11 cellular contexts compared by ENCODE assay signal in the genomic region with DNA sequence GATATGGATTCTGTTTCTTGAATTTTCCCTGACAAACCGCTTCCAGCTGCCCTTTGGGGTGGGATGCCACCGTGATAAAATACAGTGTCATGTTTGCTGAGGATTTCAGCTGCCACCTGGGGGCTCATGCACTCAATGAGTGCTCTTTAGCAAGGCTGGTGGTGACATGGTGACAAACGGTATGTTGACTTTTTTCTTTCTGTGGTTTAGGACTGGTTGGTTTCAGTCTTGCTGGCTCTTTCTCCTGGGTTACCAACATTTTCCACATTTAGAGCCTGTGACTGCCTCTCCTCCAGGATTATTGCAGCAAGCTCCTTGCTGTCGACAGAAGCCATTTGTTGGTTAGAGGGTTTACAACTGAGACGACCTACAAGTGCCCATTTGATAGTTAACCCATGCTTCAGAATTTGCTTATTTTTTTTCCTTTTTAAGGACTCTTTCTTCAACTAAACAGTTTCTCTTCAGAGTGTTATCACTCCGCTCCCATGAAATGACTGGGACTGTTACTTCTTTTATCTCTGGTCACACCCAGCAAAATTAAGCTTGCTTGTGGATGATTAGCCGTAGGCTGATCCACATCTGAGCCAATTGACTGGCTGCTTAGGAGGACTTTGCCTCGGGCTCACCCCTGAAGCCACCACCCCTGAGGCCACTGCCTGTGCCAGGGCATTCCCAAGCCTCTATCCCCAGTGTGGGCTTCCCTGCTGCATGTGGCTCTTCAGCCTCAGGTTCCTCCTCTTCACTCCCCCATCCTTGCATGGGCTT. TPM values are rescaled to one million over a fixed set of nuclear protein-coding genes. Genes with fewer than 3 reads are reported as not detected.
DNase-seq lines count a peak whose midpoint lies in the region; ATAC-seq, FAIRE-seq and TF ChIP-seq lines count a peak whose summit lies in the region.
"Had no signal": no experiment of that assay in that cellular context is flagged by ENCODE, and none has a peak within 500 bp of the region (broad histone marks: within the 10 kb centered on the region; RNA-seq: fewer than 3 reads in every experiment).

No MANE protein-coding gene starts in this region.

- DNase-seq in GM19239 (ENCODE audit: insufficient read length, low spot score) (peak; percentile 36), OCI-LY7 (ENCODE audit: low spot score) (peak; percentile 33), immature natural killer cell (peak in 2 of 3 donors; percentile 18 to 29), iPS-NIHi11 (ENCODE audit: low spot score) (no peak), head of caudate nucleus (no peak)
- no peak for DNase-seq in activated CD4-positive, alpha-beta T cell treated with anti-CD3 and anti-CD28 coated beads for 4 hours
- DNase-seq: midbrain had no signal

- no peaks in the 10 kb centered on the region for H3K36me3 Mint-ChIP-seq in immature natural killer cell

- no peaks in the 10 kb centered on the region for H3K9me2 ChIP-seq in OCI-LY7 (ENCODE audit: insufficient read depth, low read length)

- CTCF ChIA-PET in OCI-LY7 (lab: Charles Lee; ENCODE audit: unreplicated experiment): no interaction called here

- H3K27ac Mint-ChIP-seq in immature natural killer cell: peak overlapping the region in 1 of 6 donors; percentile 83
- H3K27ac Mint-ChIP-seq: dendritic cell treated with granulocyte-macrophage colony-stimulating factor and Interleukin-4, amounts not matched to agents 40 ng/mL and 50 ng/mL, for 4 days; T-helper 1 cell treated with Interleukin-12 subunit alpha and Interleukin-12 subunit beta and Interleukin-4 antibody, amounts not matched to agents 30 μg/mL and 1 μg/mL, for 36 hours had no signal

- H3K4me1 ChIP-seq in BLaER1 (peaks cover 6% of the 10 kb centered on the region), OCI-LY7 (ENCODE audit: insufficient read depth, low read length, poor library complexity, severe bottlenecking) (no peaks in the 10 kb centered on the region)

- H4K20me1 ChIP-seq in BLaER1 (no peaks in the 10 kb centered on the region), OCI-LY7 (ENCODE audit: insufficient read depth, low read length) (no peaks in the 10 kb centered on the region)

- H3K79me2 ChIP-seq in OCI-LY7 (ENCODE audit: insufficient read depth, low read depth, low read length): no peaks in the 10 kb centered on the region

- H3K36me3 ChIP-seq in BLaER1: no peaks in the 10 kb centered on the region
- no peaks in the 10 kb centered on the region for H3K36me3 ChIP-seq in OCI-LY7 (ENCODE audit: insufficient read depth, low read length)

- intact Hi-C loops in OCI-LY7 (cut with micrococcal nuclease; ENCODE audit: unreplicated experiment): no loop called here
- intact Hi-C loops in head of caudate nucleus (cut with DNase I): no loop called here

- H2AFZ ChIP-seq in OCI-LY7 (ENCODE audit: low read length): no peak overlapping the region

- no peaks in the 10 kb centered on the region for H3K9me3 Mint-ChIP-seq in immature natural killer cell
- H3K9me3 Mint-ChIP-seq: dendritic cell treated with granulocyte-macrophage colony-stimulating factor and Interleukin-4, amounts not matched to agents 40 ng/mL and 50 ng/mL, for 4 days; T-helper 1 cell treated with Interleukin-12 subunit alpha and Interleukin-12 subunit beta and Interleukin-4 antibody, amounts not matched to agents 30 μg/mL and 1 μg/mL, for 36 hours had no signal

- H3K4me3 Mint-ChIP-seq in immature natural killer cell: peak overlapping the region in 1 of 5 donors; percentile 44
- H3K4me3 Mint-ChIP-seq: dendritic cell treated with granulocyte-macrophage colony-stimulating factor and Interleukin-4, amounts not matched to agents 40 ng/mL and 50 ng/mL, for 4 days; T-helper 1 cell treated with Interleukin-12 subunit alpha and Interleukin-12 subunit beta and Interleukin-4 antibody, amounts not matched to agents 30 μg/mL and 1 μg/mL, for 36 hours had no signal

- no peak for ATAC-seq in GM21390 (IDR thresholded peaks at IDR 0.05; ENCODE audit: unreplicated experiment)

- peak overlapping the region; percentile 42 for H3K4me2 ChIP-seq in BLaER1
- no peak overlapping the region; the same call in 1 of the 2 replicates for H3K4me2 ChIP-seq in OCI-LY7 (ENCODE audit: low read length)

- FAIRE-seq in GM19239 (lab: Jason Lieb, UNC): no peak

- H3K27me3 ChIP-seq in BLaER1: no peaks in the 10 kb centered on the region

- H3K9me3 ChIP-seq in BLaER1: peaks cover 14% of the 10 kb centered on the region
- no peaks in the 10 kb centered on the region for H3K9me3 ChIP-seq in OCI-LY7 (ENCODE audit: low read length)

- no peak overlapping the region for H3K9ac ChIP-seq in BLaER1

- BruUV-seq in OCI-LY7 (replicated peaks; lab: Mats Ljungman, UMichigan): no TSS peak

- peaks cover 9 to 12% of the 10 kb centered on the region in 2 donors for H3K4me1 Mint-ChIP-seq in immature natural killer cell

- H3K4me3 ChIP-seq in BLaER1 (no peak overlapping the region), OCI-LY7 (ENCODE audit: low read depth, low read length, poor library complexity, severe bottlenecking) (no peak overlapping the region)

- peak; percentile 39; the same call in 1 of the 2 replicates for TF ChIP-seq CTCF in OCI-LY7 (conservative IDR thresholded peaks at IDR 0.05; ENCODE audit: low read length)

- POLR2A ChIA-PET in OCI-LY7 (lab: Charles Lee): no interaction called here

- H3K27ac ChIP-seq in BLaER1 (no peak overlapping the region), OCI-LY7 (ENCODE audit: low read depth, low read length, poor library complexity, severe bottlenecking) (no peak overlapping the region)

- H3K27me3 Mint-ChIP-seq in immature natural killer cell (ENCODE audit: low read depth in 3 of 3): peaks cover 0 to 11% (median 0%) of the 10 kb centered on the region in 3 donors

RNA-seq across cellular contexts. Expression of gene CDYL, which starts 48.4 kb away (rescaled TPM):
- 33.6 and 51.4 TPM in 2 replicates for total RNA-seq in OCI-LY7 (2014; rRNA removed; shearing (Covaris generic))
- total RNA-seq in OCI-LY7 (2022): 68.4 and 76.4 TPM in 2 replicates
- 10 to 100 TPM in 2 of 3 donors, 1 to 10 TPM in 1; 4.0 to 19.9 (median 13.4) TPM for polyA plus RNA-seq in immature natural killer cell

Comparison
In these comparisons a context has a peak if more than half of its experiments do, and no peak if none do; other contexts are left out.
1. DNase-seq: peak in GM19239 (single experiment), OCI-LY7 (single experiment) and immature natural killer cell (2 of 3); none in iPS-NIHi11 (single experiment), activated CD4-positive, alpha-beta T cell treated with anti-CD3 and anti-CD28 coated beads for 4 hours (0 of 2) and head of caudate nucleus (0 of 42).